ENCODE assay signal across 1 cellular context in genomic region chr1:54542120-54542961, GRCh38.
TF ChIP-seq lines count a peak whose summit lies in the region.

No MANE protein-coding gene starts in this region.

TF ChIP-seq in K562, 482 proteins besides CTCF, POLR2A, EP300 and RAD21 (continued from another document and continues in another):
- TF ChIP-seq TSHZ1 (CRISPR knock-in tag; IDR thresholded peaks at IDR 0.05) (no peak), TCF3 (CRISPR knock-in tag; IDR thresholded peaks at IDR 0.05) (peak; percentile 24; the same call in 1 of the 2 replicates), ZNF431 (CRISPR knock-in tag; IDR thresholded peaks at IDR 0.05) (0 out of 2 replicates have a peak, but pooled peaks have one; percentile 23), MAFF (IDR thresholded peaks at IDR 0.05; ENCODE audit: low read length) (no peak), MTA2 (IDR thresholded peaks at IDR 0.05; ENCODE audit: low read depth) (no peak), ARID3A (IDR thresholded peaks at IDR 0.05; ENCODE audit: borderline replicate concordance, low read depth, low read length) (no peak), ZNF408 (CRISPR knock-in tag; IDR thresholded peaks at IDR 0.05; ENCODE audit: low read depth) (no peak), MXD1 (CRISPR knock-in tag; IDR thresholded peaks at IDR 0.05; ENCODE audit: borderline replicate concordance, poor library complexity, severe bottlenecking) (no peak), RFX7 (CRISPR knock-in tag; IDR thresholded peaks at IDR 0.05) (no peak), HMGN3 (IDR thresholded peaks at IDR 0.05; ENCODE audit: borderline replicate concordance, extremely low read depth, insufficient read length, low read depth, low read length) (peak; percentile 51), SFPQ (IDR thresholded peaks at IDR 0.05; ENCODE audit: low read depth, low read length) (no peak), TFE3 (CRISPR knock-in tag; IDR thresholded peaks at IDR 0.05) (no peak), HDAC8 (tag; IDR thresholded peaks at IDR 0.05) (no peak), SMAD3 (CRISPR knock-in tag; conservative IDR thresholded peaks at IDR 0.05) (no peak), YBX1 (IDR thresholded peaks at IDR 0.05) (no peak), KDM4B (IDR thresholded peaks at IDR 0.05; ENCODE audit: borderline replicate concordance in 2 of 2, low read depth in 1 of 2) (no peak), MCM2 (IDR thresholded peaks at IDR 0.05; ENCODE audit: low read depth) (no peak), HCFC1 (IDR thresholded peaks at IDR 0.05; ENCODE audit: low read depth, low read length) (no peak), PRDM10 (IDR thresholded peaks at IDR 0.05; ENCODE audit: partially characterized antibody) (no peak), LARP7 (IDR thresholded peaks at IDR 0.05) (no peak), ZEB2 (IDR thresholded peaks at IDR 0.05) (no peak), TAF7 (tag; IDR thresholded peaks at IDR 0.05) (no peak), ETS1 (conservative IDR thresholded peaks at IDR 0.05; ENCODE audit: control insufficient read depth, low read depth, low read length) (no peak), KDM1A (IDR thresholded peaks at IDR 0.05) (0 out of 4 replicates have a peak, but pooled peaks of 1 of the 2 experiments have one; percentile 15), ELF2 (CRISPR knock-in tag; IDR thresholded peaks at IDR 0.05) (no peak), AFF4 (CRISPR knock-in tag; IDR thresholded peaks at IDR 0.05) (peak; percentile 84; the same call in 1 of the 2 replicates), PHTF2 (CRISPR knock-in tag; IDR thresholded peaks at IDR 0.05) (no peak), PHF20 (IDR thresholded peaks at IDR 0.05; ENCODE audit: partially characterized antibody) (no peak), SRF (CRISPR knock-in tag; IDR thresholded peaks at IDR 0.05) (no peak), ZNF507 (tag; conservative IDR thresholded peaks at IDR 0.05) (no peak), TRIM24 (IDR thresholded peaks at IDR 0.05) (no peak), KLF1 (tag; IDR thresholded peaks at IDR 0.05) (no peak), NFE2L1 (tag; IDR thresholded peaks at IDR 0.05; ENCODE audit: borderline replicate concordance, low read depth) (no peak), SMAD1 (IDR thresholded peaks at IDR 0.05; ENCODE audit: low read depth, low read length, partially characterized antibody) (no peak), SMAD4 (CRISPR knock-in tag; conservative IDR thresholded peaks at IDR 0.05) (peak; percentile 25), ELK1 (CRISPR knock-in tag; IDR thresholded peaks at IDR 0.05) (no peak), TAF1 (IDR thresholded peaks at IDR 0.05; ENCODE audit: control insufficient read depth, extremely low read depth, insufficient read depth, low read length, severe bottlenecking) (no peak), ZNF165 (CRISPR knock-in tag; IDR thresholded peaks at IDR 0.05; ENCODE audit: borderline replicate concordance) (no peak), ZBTB34 (CRISPR knock-in tag; IDR thresholded peaks at IDR 0.05) (no peak), ZFPM2 (CRISPR knock-in tag; IDR thresholded peaks at IDR 0.05) (no peak)
